In genomic region chr2:96876811-96877437, GRCh38 we compare ENCODE assay signal across 26 cellular contexts. TPM values are rescaled to one million over a fixed set of nuclear protein-coding genes. Genes with fewer than 3 reads are reported as not detected.
DNase-seq lines count a peak whose midpoint lies in the region; ATAC-seq lines count a peak whose summit lies in the region.
"Had no signal": no experiment of that assay in that cellular context is flagged by ENCODE, and none has a peak within 500 bp of the region (broad histone marks: within the 10 kb centered on the region; RNA-seq: fewer than 3 reads in every experiment).

No MANE protein-coding gene starts in this region.

- WGBS in mesodermal cell (ENCODE audit: insufficient coverage in 2 of 2), 2 experiments: 79 to 83% methylated on average over 2 to 3 of the region's 9 CpGs

- no peaks in the 10 kb centered on the region for H3K27me3 Mint-ChIP-seq in activated naive CD4-positive, alpha-beta T cell treated with anti-CD3 and anti-CD28 coated beads for 36 hours (ENCODE audit: low read depth)
- H3K27me3 Mint-ChIP-seq: activated naive CD8-positive, alpha-beta T cell treated with anti-CD3 and anti-CD28 coated beads, Interleukin-2, amount 50 U/mL, for 24 hours; natural killer cell treated with Interleukin-12 subunit alpha and Interleukin-12 subunit beta and Interleukin-15 and Interleukin-18, amount 100 ng/mL, for 72 hours; stimulated activated naive CD8-positive, alpha-beta T cell treated with anti-CD3 and anti-CD28 coated beads, Interleukin-15, Interleukin-2, amounts not matched to agents 100 ng/mL and 50 ng/mL, for 24 hours had no signal

- no peaks in the 10 kb centered on the region for H3K27me3 ChIP-seq in SJCRH30
- H3K27me3 ChIP-seq in skeletal muscle satellite cell (ENCODE audit: control insufficient read depth, insufficient read depth, low read length): peaks cover 6% of the 10 kb centered on the region
- H3K27me3 ChIP-seq: gastrocnemius medialis, right lobe of liver, vagina had no signal

- no peak overlapping the region for H3K4me3 Mint-ChIP-seq in activated naive CD4-positive, alpha-beta T cell treated with anti-CD3 and anti-CD28 coated beads for 36 hours
- H3K4me3 Mint-ChIP-seq: activated CD8-positive, alpha-beta T cell treated with anti-CD3 and anti-CD28 coated beads, Interleukin-2, amount 10 ng/mL, durations not matched to agents 7 days and 5 days; activated naive CD8-positive, alpha-beta T cell treated with anti-CD3 and anti-CD28 coated beads, Interleukin-2, amount 50 U/mL, for 24 hours; dendritic cell treated with granulocyte-macrophage colony-stimulating factor and Interleukin-4, amounts not matched to agents 40 ng/mL and 50 ng/mL, for 4 days; natural killer cell treated with Interleukin-12 subunit alpha and Interleukin-12 subunit beta and Interleukin-15 and Interleukin-18, amount 100 ng/mL, for 72 hours; stimulated activated naive CD8-positive, alpha-beta T cell treated with anti-CD3 and anti-CD28 coated beads, Interleukin-15, Interleukin-2, amounts not matched to agents 100 ng/mL and 50 ng/mL, for 24 hours had no signal

- intact Hi-C loops in sciatic nerve (cut with DNase I): no loop called here
- intact Hi-C loops in activated naive CD4-positive, alpha-beta T cell treated with anti-CD3 and anti-CD28 coated beads for 36 hours (cut with micrococcal nuclease): no loop called here

- peaks cover 50% of the 10 kb centered on the region for H3K4me1 ChIP-seq in SJCRH30
- peaks cover 57% of the 10 kb centered on the region for H3K4me1 ChIP-seq in mesodermal cell (ENCODE audit: control insufficient read depth, insufficient read depth, low read length, poor library complexity, severe bottlenecking)
- peaks cover 66% of the 10 kb centered on the region for H3K4me1 ChIP-seq in skeletal muscle satellite cell (ENCODE audit: control insufficient read depth, insufficient read depth, low read length)

- no peak overlapping the region for H3K4me3 ChIP-seq in SJCRH30
- H3K4me3 ChIP-seq in mesodermal cell (ENCODE audit: extremely low read depth, insufficient read depth, low read length, poor library complexity, severe bottlenecking): no peak overlapping the region
- no peak overlapping the region for H3K4me3 ChIP-seq in skeletal muscle satellite cell (ENCODE audit: low read length)
- H3K4me3 ChIP-seq: gastrocnemius medialis, right lobe of liver, thoracic aorta, vagina had no signal

- peaks cover 35% of the 10 kb centered on the region for H3K4me1 Mint-ChIP-seq in activated naive CD4-positive, alpha-beta T cell treated with anti-CD3 and anti-CD28 coated beads for 36 hours (ENCODE audit: low read depth)

- H3K36me3 Mint-ChIP-seq in activated naive CD4-positive, alpha-beta T cell treated with anti-CD3 and anti-CD28 coated beads for 36 hours (ENCODE audit: low read depth): no peaks in the 10 kb centered on the region
- H3K36me3 Mint-ChIP-seq: natural killer cell treated with Interleukin-12 subunit alpha and Interleukin-12 subunit beta and Interleukin-15 and Interleukin-18, amount 100 ng/mL, for 72 hours had no signal

- CTCF ChIA-PET in activated naive CD4-positive, alpha-beta T cell treated with anti-CD3 and anti-CD28 coated beads for 36 hours (lab: Charles Lee): no interaction called here

- H3K9me3 Mint-ChIP-seq in activated naive CD4-positive, alpha-beta T cell treated with anti-CD3 and anti-CD28 coated beads for 36 hours: no peaks in the 10 kb centered on the region
- H3K9me3 Mint-ChIP-seq: activated naive CD8-positive, alpha-beta T cell treated with anti-CD3 and anti-CD28 coated beads, Interleukin-2, amount 50 U/mL, for 24 hours; dendritic cell treated with granulocyte-macrophage colony-stimulating factor and Interleukin-4, amounts not matched to agents 40 ng/mL and 50 ng/mL, for 4 days; natural killer cell treated with Interleukin-12 subunit alpha and Interleukin-12 subunit beta and Interleukin-15 and Interleukin-18, amount 100 ng/mL, for 72 hours; stimulated activated naive CD8-positive, alpha-beta T cell treated with anti-CD3 and anti-CD28 coated beads, Interleukin-15, Interleukin-2, amounts not matched to agents 100 ng/mL and 50 ng/mL, for 24 hours had no signal

- H3K4me2 ChIP-seq in skeletal muscle satellite cell (ENCODE audit: low read length): peak overlapping the region; percentile 59

- ATAC-seq in sciatic nerve (no peak), GM18858 (IDR thresholded peaks at IDR 0.05; ENCODE audit: unreplicated experiment) (no peak), GM19351 (IDR thresholded peaks at IDR 0.05; ENCODE audit: unreplicated experiment) (no peak)
- ATAC-seq: activated CD8-positive, alpha-beta T cell treated with anti-CD3 and anti-CD28 coated beads, Interleukin-2, amount 10 ng/mL, durations not matched to agents 7 days and 5 days; activated naive CD8-positive, alpha-beta T cell treated with anti-CD3 and anti-CD28 coated beads, Interleukin-2, amount 50 U/mL, for 24 hours; gastrocnemius medialis; left ventricle myocardium superior had no signal

- H3K9ac ChIP-seq in skeletal muscle satellite cell (ENCODE audit: low read depth, low read length): peak overlapping the region; percentile 36

- DNase-seq in LHCN-M2 (ENCODE audit: low read depth): peak; percentile 88
- DNase-seq in SJCRH30: peak in 1 of 2 experiments; percentile 50
- DNase-seq in sciatic nerve (ENCODE audit: low spot score): no peak
- DNase-seq in activated naive CD4-positive, alpha-beta T cell treated with anti-CD3 and anti-CD28 coated beads for 36 hours: no peak
- DNase-seq: activated CD4-positive, CD25-positive, alpha-beta regulatory T cell treated with anti-CD3 and anti-CD28 coated beads, Interleukin-2, amount 50 U/mL, for 72 hours; activated CD8-positive, alpha-beta T cell treated with anti-CD3 and anti-CD28 coated beads, Interleukin-2, amount 10 ng/mL, durations not matched to agents 7 days and 5 days; activated effector memory CD4-positive, alpha-beta T cell treated with Interleukin-2 at 50 U/mL for 16 hours; activated naive CD8-positive, alpha-beta T cell treated with anti-CD3 and anti-CD28 coated beads, Interleukin-2, amount 50 U/mL, for 24 hours; central memory CD4-positive, alpha-beta T cell; gastrocnemius medialis; left ventricle myocardium superior; midbrain; NCI-H1105; NCI-H187 treated with DMSO at 0.1 percent for 48 hours; NCI-H526; right lobe of liver had no signal

- H3K27ac Mint-ChIP-seq in activated naive CD4-positive, alpha-beta T cell treated with anti-CD3 and anti-CD28 coated beads for 36 hours: no peak overlapping the region
- H3K27ac Mint-ChIP-seq: activated CD8-positive, alpha-beta T cell treated with anti-CD3 and anti-CD28 coated beads, Interleukin-2, amount 10 ng/mL, durations not matched to agents 7 days and 5 days; activated naive CD8-positive, alpha-beta T cell treated with anti-CD3 and anti-CD28 coated beads, Interleukin-2, amount 50 U/mL, for 24 hours; dendritic cell treated with granulocyte-macrophage colony-stimulating factor and Interleukin-4, amounts not matched to agents 40 ng/mL and 50 ng/mL, for 4 days; natural killer cell treated with Interleukin-12 subunit alpha and Interleukin-12 subunit beta and Interleukin-15 and Interleukin-18, amount 100 ng/mL, for 72 hours; stimulated activated naive CD8-positive, alpha-beta T cell treated with anti-CD3 and anti-CD28 coated beads, Interleukin-15, Interleukin-2, amounts not matched to agents 100 ng/mL and 50 ng/mL, for 24 hours had no signal

- no peaks in the 10 kb centered on the region for H3K36me3 ChIP-seq in SJCRH30
- no peaks in the 10 kb centered on the region for H3K36me3 ChIP-seq in mesodermal cell (ENCODE audit: control insufficient read depth, insufficient read depth, low read length)
- H3K36me3 ChIP-seq in skeletal muscle satellite cell (ENCODE audit: insufficient read depth, low read length): no peaks in the 10 kb centered on the region
- H3K36me3 ChIP-seq: gastrocnemius medialis, right lobe of liver, thoracic aorta, vagina had no signal

- H3K9me3 ChIP-seq in SJCRH30 (replicated peaks): no peaks in the 10 kb centered on the region
- no peaks in the 10 kb centered on the region for H3K9me3 ChIP-seq in mesodermal cell (ENCODE audit: control insufficient read depth, low read length)
- no peaks in the 10 kb centered on the region for H3K9me3 ChIP-seq in skeletal muscle satellite cell (replicated peaks; ENCODE audit: low read length)
- H3K9me3 ChIP-seq: gastrocnemius medialis, right lobe of liver, thoracic aorta, vagina had no signal

- H3K27ac ChIP-seq in SJCRH30 (peak overlapping the region; percentile 23; the same call in 1 of the 2 replicates), mesodermal cell (ENCODE audit: low read depth, low read length, severe bottlenecking) (peak overlapping the region; percentile 56)
- H3K27ac ChIP-seq: C4-2B, gastrocnemius medialis, right lobe of liver, thoracic aorta, vagina had no signal

RNA-seq across cellular contexts. Expression of gene SEMA4C, which starts 7.0 kb away (rescaled TPM):
- total RNA-seq in LHCN-M2 (2014; rRNA removed) (91.4 and 118 TPM in 2 replicates), sciatic nerve (136 TPM)
- 18.2 TPM for polyA plus RNA-seq in LHCN-M2 (2012)
- 41.3 and 49.4 TPM in 2 replicates for total RNA-seq in SJCRH30 (2014; rRNA removed; shearing (Covaris generic))
- 113 TPM for polyA plus RNA-seq in mesodermal cell (2013, experiment 1 of 2)
- 80.1 TPM for polyA plus RNA-seq in mesodermal cell (2013, experiment 2 of 2)
- total RNA-seq in skeletal muscle satellite cell (2012; rRNA removed): 13.2 and 20.8 TPM in 2 replicates
- 1 to 10 TPM; 7.7 to 8.5 TPM for total RNA-seq in activated naive CD4-positive, alpha-beta T cell treated with anti-CD3 and anti-CD28 coated beads for 36 hours

RNA-seq across cellular contexts. Expression of gene ANKRD39, which starts 19.1 kb away (rescaled TPM):
- total RNA-seq in LHCN-M2 (2014; rRNA removed): 13.2 and 18.4 TPM in 2 replicates
- polyA plus RNA-seq in LHCN-M2 (2012): 15.2 TPM
- total RNA-seq in SJCRH30 (2014; rRNA removed; shearing (Covaris generic)): 7.7 and 7.8 TPM in 2 replicates
- polyA plus RNA-seq in mesodermal cell (2013, experiment 1 of 2): 11.3 TPM
- 10.2 TPM for polyA plus RNA-seq in mesodermal cell (2013, experiment 2 of 2)
- total RNA-seq in skeletal muscle satellite cell (2012; rRNA removed): 10.9 and 12.5 TPM in 2 replicates
- total RNA-seq in sciatic nerve: 15.9 TPM
- 10 to 100 TPM; 25.0 to 27.3 TPM for total RNA-seq in activated naive CD4-positive, alpha-beta T cell treated with anti-CD3 and anti-CD28 coated beads for 36 hours

RNA-seq across cellular contexts. Expression of gene ANKRD23, which starts 33.1 kb away (rescaled TPM):
- total RNA-seq in LHCN-M2 (2014; rRNA removed): 1.0 and 2.6 TPM in 2 replicates
- polyA plus RNA-seq in LHCN-M2 (2012): 0.34 TPM
- 0.58 and 1.1 TPM in 2 replicates for total RNA-seq in SJCRH30 (2014; rRNA removed; shearing (Covaris generic))
- 2.4 TPM for polyA plus RNA-seq in mesodermal cell (2013, experiment 1 of 2)
- 1.4 TPM for polyA plus RNA-seq in mesodermal cell (2013, experiment 2 of 2)
- total RNA-seq in skeletal muscle satellite cell (2012; rRNA removed): 1.1 and 2.3 TPM in 2 replicates
- total RNA-seq in sciatic nerve: 8.3 TPM
- total RNA-seq in activated naive CD4-positive, alpha-beta T cell treated with anti-CD3 and anti-CD28 coated beads for 36 hours: 1 to 10 TPM; 3.3 to 4.2 TPM
